ENCODE assay signal across 1 cellular context in the genomic region with DNA sequence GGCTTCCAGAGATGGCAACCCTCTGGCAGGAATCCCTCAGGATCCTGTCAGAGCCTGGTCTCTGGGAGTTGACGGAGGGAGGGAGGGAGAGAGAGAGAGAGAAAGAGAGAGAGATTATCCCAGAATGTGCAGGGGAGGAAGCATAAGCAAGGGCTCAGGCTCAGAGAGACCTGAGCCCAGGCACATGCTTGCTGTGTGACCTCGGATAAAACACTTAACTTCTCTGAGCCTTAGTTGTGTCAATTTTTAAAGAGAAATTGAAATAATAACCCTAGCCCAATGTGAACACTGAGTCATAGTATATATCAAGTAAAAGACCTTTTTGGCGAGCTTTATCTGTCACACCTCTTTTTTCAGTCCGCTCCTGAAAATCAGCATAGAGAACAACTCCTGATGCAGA.
TF ChIP-seq lines count a peak whose summit lies in the region.

No MANE protein-coding gene starts in this region.

TF ChIP-seq in IMR-90, 13 proteins besides CTCF, POLR2A, EP300 and RAD21 (continued from another document):
- TF ChIP-seq, protein P1, sequence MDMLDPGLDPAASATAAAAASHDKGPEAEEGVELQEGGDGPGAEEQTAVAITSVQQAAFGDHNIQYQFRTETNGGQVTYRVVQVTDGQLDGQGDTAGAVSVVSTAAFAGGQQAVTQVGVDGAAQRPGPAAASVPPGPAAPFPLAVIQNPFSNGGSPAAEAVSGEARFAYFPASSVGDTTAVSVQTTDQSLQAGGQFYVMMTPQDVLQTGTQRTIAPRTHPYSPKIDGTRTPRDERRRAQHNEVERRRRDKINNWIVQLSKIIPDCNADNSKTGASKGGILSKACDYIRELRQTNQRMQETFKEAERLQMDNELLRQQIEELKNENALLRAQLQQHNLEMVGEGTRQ (IDR thresholded peaks at IDR 0.05; ENCODE audit: low read depth, low read length) = no peak
- TF ChIP-seq, protein P2, sequence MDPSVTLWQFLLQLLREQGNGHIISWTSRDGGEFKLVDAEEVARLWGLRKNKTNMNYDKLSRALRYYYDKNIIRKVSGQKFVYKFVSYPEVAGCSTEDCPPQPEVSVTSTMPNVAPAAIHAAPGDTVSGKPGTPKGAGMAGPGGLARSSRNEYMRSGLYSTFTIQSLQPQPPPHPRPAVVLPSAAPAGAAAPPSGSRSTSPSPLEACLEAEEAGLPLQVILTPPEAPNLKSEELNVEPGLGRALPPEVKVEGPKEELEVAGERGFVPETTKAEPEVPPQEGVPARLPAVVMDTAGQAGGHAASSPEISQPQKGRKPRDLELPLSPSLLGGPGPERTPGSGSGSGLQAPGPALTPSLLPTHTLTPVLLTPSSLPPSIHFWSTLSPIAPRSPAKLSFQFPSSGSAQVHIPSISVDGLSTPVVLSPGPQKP (IDR thresholded peaks at IDR 0.05; ENCODE audit: borderline replicate concordance, low read depth, low read length) = no peak
- TF ChIP-seq SMC3 (IDR thresholded peaks at IDR 0.05; ENCODE audit: low read depth, low read length) = no peak
- TF ChIP-seq RCOR1 (IDR thresholded peaks at IDR 0.05; ENCODE audit: insufficient replicate concordance, low read length) = no peak
- no peak for TF ChIP-seq MXI1 (IDR thresholded peaks at IDR 0.05; ENCODE audit: borderline replicate concordance, low read depth, low read length)
- TF ChIP-seq MAFK (IDR thresholded peaks at IDR 0.05; ENCODE audit: low read depth, low read length) = no peak
TF ChIP-seq in IMR-90: peak in this region for 0.
